Comparison of ENCODE assay signal across 8 cellular contexts in genomic region chr3:32389577-32389976, GRCh38. TPM values are rescaled to one million over a fixed set of nuclear protein-coding genes. Genes with fewer than 3 reads are reported as not detected.
DNase-seq lines count a peak whose midpoint lies in the region; ATAC-seq, FAIRE-seq and TF ChIP-seq lines count a peak whose summit lies in the region.
"Not testable (repeated sequence)": the region's sequence is repeated elsewhere in the genome, so short reads cannot be mapped to it uniquely, and the experiment has no call there.

No MANE protein-coding gene starts in this region.

- not testable (repeated sequence) for TF ChIP-seq EP300 in HepG2 (IDR thresholded peaks at IDR 0.05; ENCODE audit: low read depth in 2 of 2, low read length in 2 of 2); HepG2 (CRISPR knock-in tag; IDR thresholded peaks at IDR 0.05; ENCODE audit: borderline replicate concordance)

- not testable (repeated sequence) for H3K27me3 ChIP-seq in BLaER1 treated with 17β-estradiol and CSF1 and Interleukin-3, amounts not matched to agents 10 nM and 100 nM; PC-3 (ENCODE audit: low read length); brain microvascular endothelial cell (replicated peaks); HepG2 (ENCODE audit: control insufficient read depth in 1 of 2, insufficient read depth in 2 of 2, low read length in 2 of 2)

- intact Hi-C loops in PC-3 (cut with micrococcal nuclease); activated CD8-positive, alpha-beta T cell treated with anti-CD3 and anti-CD28 coated beads for 36 hours (cut with micrococcal nuclease); activated naive CD4-positive, alpha-beta T cell treated with anti-CD3 and anti-CD28 coated beads for 36 hours (cut with micrococcal nuclease); HepG2 (cut with micrococcal nuclease; ENCODE audit: unreplicated experiment): not testable (repeated sequence)

- not testable (repeated sequence) for H3K9me3 Mint-ChIP-seq in activated CD8-positive, alpha-beta T cell treated with anti-CD3 and anti-CD28 coated beads for 36 hours; activated naive CD4-positive, alpha-beta T cell treated with anti-CD3 and anti-CD28 coated beads for 36 hours; stimulated activated naive CD8-positive, alpha-beta T cell treated with anti-CD3 and anti-CD28 coated beads, Interleukin-15, Interleukin-2, amounts not matched to agents 100 ng/mL and 50 ng/mL, for 24 hours

- peak overlapping the region in 10 of 11 experiments; percentile 30 to 95 (median 88); a peak in 20 of 22 replicates for H3K4me2 ChIP-seq in BLaER1 treated with 17β-estradiol and CSF1 and Interleukin-3, amounts not matched to agents 10 nM and 100 nM
- H3K4me2 ChIP-seq in PC-3 (ENCODE audit: low read length); HepG2 (ENCODE audit: low read depth, low read length): not testable (repeated sequence)

- H3K4me1 Mint-ChIP-seq in activated CD8-positive, alpha-beta T cell treated with anti-CD3 and anti-CD28 coated beads for 36 hours (ENCODE audit: low read depth): peaks cover 37% of the 10 kb centered on the region
- H3K4me1 Mint-ChIP-seq in activated naive CD4-positive, alpha-beta T cell treated with anti-CD3 and anti-CD28 coated beads for 36 hours (ENCODE audit: low read depth): peaks cover 39% of the 10 kb centered on the region
- peaks cover 60% of the 10 kb centered on the region for H3K4me1 Mint-ChIP-seq in stimulated activated naive CD8-positive, alpha-beta T cell treated with anti-CD3 and anti-CD28 coated beads, Interleukin-15, Interleukin-2, amounts not matched to agents 100 ng/mL and 50 ng/mL, for 24 hours (ENCODE audit: low read depth)

- POLR2A ChIA-PET in PC-3 (lab: Charles Lee; ENCODE audit: unreplicated experiment); HepG2 (lab: Yijun Ruan, JAX): not testable (repeated sequence)
- POLR2A ChIA-PET in activated CD8-positive, alpha-beta T cell treated with anti-CD3 and anti-CD28 coated beads for 36 hours (lab: Charles Lee): interaction anchor here (0.6 to 2.7 kb wide), 2 partner anchors 18 to 44 kb away, joined by 3 to 8 read pairs; no protein-coding TSS in a partner anchor

- BruUV-seq in PC-3 (replicated peaks; lab: Mats Ljungman, UMichigan); HepG2 (replicated peaks; lab: Mats Ljungman, UMichigan): not testable (repeated sequence)

- H3K9ac ChIP-seq in BLaER1 treated with 17β-estradiol and CSF1 and Interleukin-3, amounts not matched to agents 10 nM and 100 nM; PC-3 (ENCODE audit: low read length); HepG2 (ENCODE audit: insufficient read depth, low read depth, low read length): not testable (repeated sequence)

- peak overlapping the region; percentile 63 for H3K27ac Mint-ChIP-seq in activated CD8-positive, alpha-beta T cell treated with anti-CD3 and anti-CD28 coated beads for 36 hours
- peak overlapping the region; percentile 39 for H3K27ac Mint-ChIP-seq in activated naive CD4-positive, alpha-beta T cell treated with anti-CD3 and anti-CD28 coated beads for 36 hours
- peak overlapping the region; percentile 28 for H3K27ac Mint-ChIP-seq in stimulated activated naive CD8-positive, alpha-beta T cell treated with anti-CD3 and anti-CD28 coated beads, Interleukin-15, Interleukin-2, amounts not matched to agents 100 ng/mL and 50 ng/mL, for 24 hours

- H2AFZ ChIP-seq in PC-3 (ENCODE audit: low read length); HepG2 (ENCODE audit: low read length): not testable (repeated sequence)

- H3K27me3 Mint-ChIP-seq in activated CD8-positive, alpha-beta T cell treated with anti-CD3 and anti-CD28 coated beads for 36 hours; activated naive CD4-positive, alpha-beta T cell treated with anti-CD3 and anti-CD28 coated beads for 36 hours (ENCODE audit: low read depth); stimulated activated naive CD8-positive, alpha-beta T cell treated with anti-CD3 and anti-CD28 coated beads, Interleukin-15, Interleukin-2, amounts not matched to agents 100 ng/mL and 50 ng/mL, for 24 hours: not testable (repeated sequence)

- H3K4me3 Mint-ChIP-seq in activated CD8-positive, alpha-beta T cell treated with anti-CD3 and anti-CD28 coated beads for 36 hours: peak overlapping the region; percentile 16
- H3K4me3 Mint-ChIP-seq in activated naive CD4-positive, alpha-beta T cell treated with anti-CD3 and anti-CD28 coated beads for 36 hours: peak overlapping the region; percentile 32
- not testable (repeated sequence) for H3K4me3 Mint-ChIP-seq in stimulated activated naive CD8-positive, alpha-beta T cell treated with anti-CD3 and anti-CD28 coated beads, Interleukin-15, Interleukin-2, amounts not matched to agents 100 ng/mL and 50 ng/mL, for 24 hours

- in situ Hi-C loops in brain microvascular endothelial cell (cut with HindIII; ENCODE audit: low pct_ligation_motif_present, low sequenced_read_pairs); HepG2 (cut with HindIII; ENCODE audit: extremely low pct_ligation_motif_present, low pct_unique_long_range_greater_than_20kb): not testable (repeated sequence)

- H3K36me3 Mint-ChIP-seq in activated CD8-positive, alpha-beta T cell treated with anti-CD3 and anti-CD28 coated beads for 36 hours (ENCODE audit: low read depth): peaks cover 16% of the 10 kb centered on the region
- H3K36me3 Mint-ChIP-seq in activated naive CD4-positive, alpha-beta T cell treated with anti-CD3 and anti-CD28 coated beads for 36 hours (ENCODE audit: low read depth): peaks cover 10% of the 10 kb centered on the region
- H3K36me3 Mint-ChIP-seq in stimulated activated naive CD8-positive, alpha-beta T cell treated with anti-CD3 and anti-CD28 coated beads, Interleukin-15, Interleukin-2, amounts not matched to agents 100 ng/mL and 50 ng/mL, for 24 hours (ENCODE audit: low read depth): not testable (repeated sequence)

- ATAC-seq in PC-3; activated CD8-positive, alpha-beta T cell treated with anti-CD3 and anti-CD28 coated beads for 36 hours; HepG2: not testable (repeated sequence)

- WGBS in HepG2 (ENCODE audit: low lambda C conversion rate): 54% methylated on average over 2 of the region's 2 CpGs

- H3K4me1 ChIP-seq in BLaER1 treated with 17β-estradiol and CSF1 and Interleukin-3, amounts not matched to agents 10 nM and 100 nM: peaks cover 37 to 82% (median 62%) of the 10 kb centered on the region in 10 experiments
- H3K4me1 ChIP-seq in PC-3 (ENCODE audit: insufficient read depth, low read length) (peaks cover 27% of the 10 kb centered on the region), HepG2 (ENCODE audit: insufficient read depth, low read length) (peaks cover 26% of the 10 kb centered on the region)

- not testable (repeated sequence) for TF ChIP-seq POLR2A in HepG2 (IDR thresholded peaks at IDR 0.05; ENCODE audit: insufficient read depth in 1 of 2, low read depth in 2 of 2, low read length in 2 of 2)

- CTCF ChIA-PET in PC-3 (lab: Charles Lee): interaction anchor here (0.9 kb wide), 1 partner anchor 78 kb away, joined by 4 read pairs; no protein-coding TSS in a partner anchor
- CTCF ChIA-PET in activated CD8-positive, alpha-beta T cell treated with anti-CD3 and anti-CD28 coated beads for 36 hours (lab: Charles Lee): interaction anchor here (0.9 to 7.2 kb wide), 6 partner anchors 14 to 78 kb away, joined by 3 to 56 read pairs (median 8); no protein-coding TSS in a partner anchor
- CTCF ChIA-PET in activated naive CD4-positive, alpha-beta T cell treated with anti-CD3 and anti-CD28 coated beads for 36 hours (lab: Charles Lee): interaction anchor here (1.9 to 4.8 kb wide), 2 partner anchors 14 to 78 kb away, joined by 10 to 38 read pairs; no protein-coding TSS in a partner anchor
- CTCF ChIA-PET in HepG2 (lab: Yijun Ruan, JAX; ENCODE audit: low intra/inter-chr PET ratio, low total read pairs): not testable (repeated sequence)

- H3K36me3 ChIP-seq in BLaER1 treated with 17β-estradiol and CSF1 and Interleukin-3, amounts not matched to agents 10 nM and 100 nM; PC-3 (ENCODE audit: low read depth, low read length); brain microvascular endothelial cell (replicated peaks); HepG2 (replicated peaks in 1 of 2; ENCODE audit: control insufficient read depth in 1 of 2, insufficient read depth in 2 of 2, low read length in 2 of 2): not testable (repeated sequence)

- H3K79me2 ChIP-seq in PC-3 (ENCODE audit: low read length): peaks cover 37% of the 10 kb centered on the region
- peaks cover 26% of the 10 kb centered on the region for H3K79me2 ChIP-seq in HepG2 (ENCODE audit: insufficient read depth, low read length)

- TF ChIP-seq CTCF in PC-3 (conservative IDR thresholded peaks at IDR 0.05; ENCODE audit: low read depth, low read length); activated CD8-positive, alpha-beta T cell treated with anti-CD3 and anti-CD28 coated beads for 36 hours (IDR thresholded peaks at IDR 0.05); brain microvascular endothelial cell (IDR thresholded peaks at IDR 0.05; ENCODE audit: low read depth, low read length, missing control alignments); HepG2 (CRISPR knock-in tag; IDR thresholded peaks at IDR 0.05): not testable (repeated sequence)

- not testable (repeated sequence) for H3K27ac ChIP-seq in BLaER1 treated with 17β-estradiol and CSF1 and Interleukin-3, amounts not matched to agents 10 nM and 100 nM; PC-3 (ENCODE audit: low read length); brain microvascular endothelial cell; HepG2 (ENCODE audit: extremely low read length, insufficient read depth, low read length)

- H3F3A ChIP-seq in PC-3 (ENCODE audit: low read length, unreplicated experiment): not testable (repeated sequence)

- DNase-seq in ELR (ENCODE audit: low read depth) (peak; percentile 39), PC-3 (peak; percentile 30), brain microvascular endothelial cell (peak; percentile 11)
- DNase-seq in activated CD8-positive, alpha-beta T cell treated with anti-CD3 and anti-CD28 coated beads for 36 hours; activated naive CD4-positive, alpha-beta T cell treated with anti-CD3 and anti-CD28 coated beads for 36 hours; HepG2 (ENCODE audit: low spot score): not testable (repeated sequence)

- H3K4me3 ChIP-seq in BLaER1 treated with 17β-estradiol and CSF1 and Interleukin-3, amounts not matched to agents 10 nM and 100 nM; PC-3 (ENCODE audit: low read length); brain microvascular endothelial cell (ENCODE audit: low read depth, low read length); HepG2 (replicated peaks in 1 of 3; ENCODE audit: insufficient read depth in 1 of 3, low read depth in 2 of 3, low read length in 3 of 3): not testable (repeated sequence)

- H3K9me3 ChIP-seq in BLaER1 treated with 17β-estradiol and CSF1 and Interleukin-3, amounts not matched to agents 10 nM and 100 nM (replicated peaks in 1 of 11); PC-3 (ENCODE audit: low read length); HepG2 (ENCODE audit: low read length): not testable (repeated sequence)

- not testable (repeated sequence) for FAIRE-seq in HepG2 (lab: Jason Lieb, UNC)

- not testable (repeated sequence) for H3K9me2 ChIP-seq in PC-3 (replicated peaks; ENCODE audit: low read length)

- H4K20me1 ChIP-seq in BLaER1 treated with 17β-estradiol and CSF1 and Interleukin-3, amounts not matched to agents 10 nM and 100 nM: peaks cover 0 to 22% (median 11%) of the 10 kb centered on the region in 11 experiments; a peak in 11 of 22 replicates
- peaks cover 24% of the 10 kb centered on the region for H4K20me1 ChIP-seq in PC-3 (ENCODE audit: low read length)
- H4K20me1 ChIP-seq in HepG2 (ENCODE audit: insufficient read depth, low read length): not testable (repeated sequence)

- not testable (repeated sequence) for TF ChIP-seq RAD21 in HepG2 (CRISPR knock-in tag; IDR thresholded peaks at IDR 0.05)

RNA-seq across cellular contexts. Expression of gene CMTM7, which starts 2.1 kb away (rescaled TPM):
- 37.1 and 71.0 TPM in 2 replicates for total RNA-seq in PC-3 (2014; rRNA removed)
- total RNA-seq in activated CD8-positive, alpha-beta T cell treated with anti-CD3 and anti-CD28 coated beads for 36 hours: 10 to 100 TPM; 36.1 to 37.2 TPM
- 10 to 100 TPM; 59.1 to 60.2 TPM for total RNA-seq in activated naive CD4-positive, alpha-beta T cell treated with anti-CD3 and anti-CD28 coated beads for 36 hours
- total RNA-seq in HepG2 (2016; rRNA removed; fragmentation: Illumina TruSeq; extraction: Trizol): 16.3 and 20.9 TPM in 2 replicates
- total RNA-seq in HepG2 (2016; cell fraction: cytosol; rRNA removed; fragmentation: Illumina TruSeq; extraction: Trizol; ENCODE audit: low read depth): 22.9 and 35.2 TPM in 2 replicates
- 17.4 and 22.1 TPM in 2 replicates for total RNA-seq in HepG2 (2016; cell fraction: insoluble cytoplasmic fraction; rRNA removed; fragmentation: Illumina TruSeq; extraction: Trizol)
- total RNA-seq in HepG2 (2016; cell fraction: membrane; rRNA removed; fragmentation: Illumina TruSeq; extraction: Trizol): 31.5 and 35.8 TPM in 2 replicates
- 21.3 and 25.3 TPM in 2 replicates for total RNA-seq in HepG2 (2016; cell fraction: nucleus; rRNA removed; fragmentation: Illumina TruSeq; extraction: Trizol)
- 21.4 and 21.5 TPM in 2 replicates for polyA plus RNA-seq in HepG2 (2011; rRNA removed)
- polyA plus RNA-seq in HepG2 (2011; cell fraction: cytosol; rRNA removed): 18.5 and 26.0 TPM in 2 replicates
- 17.4 and 20.3 TPM in 2 replicates for polyA plus RNA-seq in HepG2 (2011; cell fraction: nucleus; rRNA removed)
- polyA plus RNA-seq in HepG2 (2012): 12.6 and 15.2 TPM in 2 replicates
- polyA plus RNA-seq in HepG2 (2016; cell fraction: cytosol; fragmentation: Illumina TruSeq; extraction: Trizol; ENCODE audit: low read depth): 65.0 and 80.4 TPM in 2 replicates
- polyA plus RNA-seq in HepG2 (2016; cell fraction: insoluble cytoplasmic fraction; fragmentation: Illumina TruSeq; extraction: Trizol; ENCODE audit: low read depth): 41.8 and 49.0 TPM in 2 replicates
- polyA plus RNA-seq in HepG2 (2016; cell fraction: membrane; fragmentation: Illumina TruSeq; extraction: Trizol; ENCODE audit: low read depth): 78.5 and 84.2 TPM in 2 replicates
- polyA plus RNA-seq in HepG2 (2016; cell fraction: nucleus; fragmentation: Illumina TruSeq; extraction: Trizol; ENCODE audit: insufficient read depth, low read depth): 56.7 and 59.4 TPM in 2 replicates
- polyA minus RNA-seq in HepG2 (2011; rRNA and poly(A)+ RNA removed; ENCODE audit: low replicate concordance): 0.16 and 25.3 TPM in 2 replicates
- polyA minus RNA-seq in HepG2 (2011; cell fraction: cytosol; rRNA and poly(A)+ RNA removed): 15.5 and 16.0 TPM in 2 replicates
- 11.4 and 13.4 TPM in 2 replicates for polyA minus RNA-seq in HepG2 (2011; cell fraction: nucleus; rRNA and poly(A)+ RNA removed)
